ENCODE assay signal across 1 cellular context in the genomic region with DNA sequence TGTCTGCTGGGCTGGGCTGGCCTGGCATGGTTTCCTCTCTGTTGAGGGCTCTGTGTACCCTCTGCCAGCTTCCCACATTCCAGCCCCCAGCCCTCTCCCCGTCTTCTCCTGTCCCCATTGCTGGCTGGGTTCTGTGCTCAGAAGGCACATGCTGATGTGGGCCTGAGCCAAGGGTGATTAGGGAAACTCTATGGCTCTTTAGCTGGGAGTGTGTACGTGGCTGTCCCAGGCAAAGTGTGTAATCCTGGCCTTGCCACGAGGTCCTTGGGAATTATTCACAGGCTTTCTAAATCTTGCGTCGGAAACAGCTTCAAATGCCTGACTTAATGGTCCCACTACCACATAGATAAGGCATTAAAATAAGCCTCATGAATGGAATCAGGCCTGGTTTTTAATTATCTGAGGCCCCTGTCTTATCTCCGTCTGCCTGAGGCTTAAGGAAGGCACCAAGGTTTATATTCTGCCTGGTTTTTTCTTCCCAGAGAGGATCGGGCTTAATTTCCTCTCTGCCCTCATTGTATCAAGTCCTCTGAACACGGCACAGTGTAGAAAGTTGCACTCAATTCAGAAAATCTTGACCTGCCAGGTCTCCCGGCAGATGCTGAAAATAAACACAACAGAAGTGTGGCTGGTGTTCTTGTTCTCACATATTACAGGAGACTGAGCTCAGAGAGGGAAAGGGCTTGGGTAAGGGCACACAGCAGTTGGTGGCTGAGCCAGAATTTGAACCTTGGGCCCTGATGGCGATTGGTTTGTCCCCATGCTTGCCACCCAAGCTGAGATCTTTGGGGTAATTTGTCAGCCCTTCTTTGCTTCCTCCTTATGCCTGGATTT.
TF ChIP-seq lines count a peak whose summit lies in the region.

No MANE protein-coding gene starts in this region.

TF ChIP-seq in GM12878, 131 proteins besides CTCF, POLR2A, EP300 and RAD21:
- 0 out of 2 replicates have a peak, but pooled peaks have one; percentile 36 for TF ChIP-seq NFXL1 (IDR thresholded peaks at IDR 0.05; ENCODE audit: borderline replicate concordance)
- no peak for TF ChIP-seq EED (IDR thresholded peaks at IDR 0.05; ENCODE audit: low read depth)
- TF ChIP-seq SMARCA5 (IDR thresholded peaks at IDR 0.05), result peak; percentile 84
- TF ChIP-seq, protein P1, sequence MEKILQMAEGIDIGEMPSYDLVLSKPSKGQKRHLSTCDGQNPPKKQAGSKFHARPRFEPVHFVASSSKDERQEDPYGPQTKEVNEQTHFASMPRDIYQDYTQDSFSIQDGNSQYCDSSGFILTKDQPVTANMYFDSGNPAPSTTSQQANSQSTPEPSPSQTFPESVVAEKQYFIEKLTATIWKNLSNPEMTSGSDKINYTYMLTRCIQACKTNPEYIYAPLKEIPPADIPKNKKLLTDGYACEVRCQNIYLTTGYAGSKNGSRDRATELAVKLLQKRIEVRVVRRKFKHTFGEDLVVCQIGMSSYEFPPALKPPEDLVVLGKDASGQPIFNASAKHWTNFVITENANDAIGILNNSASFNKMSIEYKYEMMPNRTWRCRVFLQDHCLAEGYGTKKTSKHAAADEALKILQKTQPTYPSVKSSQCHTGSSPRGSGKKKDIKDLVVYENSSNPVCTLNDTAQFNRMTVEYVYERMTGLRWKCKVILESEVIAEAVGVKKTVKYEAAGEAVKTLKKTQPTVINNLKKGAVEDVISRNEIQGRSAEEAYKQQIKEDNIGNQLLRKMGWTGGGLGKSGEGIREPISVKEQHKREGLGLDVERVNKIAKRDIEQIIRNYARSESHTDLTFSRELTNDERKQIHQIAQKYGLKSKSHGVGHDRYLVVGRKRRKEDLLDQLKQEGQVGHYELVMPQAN (conservative IDR thresholded peaks at IDR 0.05), result 0 out of 2 replicates have a peak, but pooled peaks have one; percentile 32
